ENCODE assay signal across 18 cellular contexts in the genomic region with DNA sequence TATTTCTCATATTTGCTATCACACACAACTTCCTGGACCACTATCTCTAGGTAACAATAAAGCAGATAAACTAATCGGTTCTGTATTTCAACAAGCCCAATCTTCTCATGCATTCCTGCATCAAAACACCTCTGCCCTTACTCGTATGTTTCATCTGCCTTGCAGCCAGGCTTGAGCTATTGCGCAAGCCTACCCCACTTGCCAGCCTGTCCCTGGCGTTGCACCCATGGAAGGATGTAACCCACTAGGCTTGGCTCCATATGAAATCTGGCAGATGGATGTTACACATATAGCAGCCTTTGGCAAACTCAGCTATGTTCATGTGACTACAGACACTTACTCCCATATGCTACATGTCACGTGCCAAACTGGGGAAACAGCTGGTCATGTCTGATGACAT. TPM values are rescaled to one million over a fixed set of nuclear protein-coding genes. Genes with fewer than 3 reads are reported as not detected.
DNase-seq lines count a peak whose midpoint lies in the region; ATAC-seq, FAIRE-seq and TF ChIP-seq lines count a peak whose summit lies in the region.
"Had no signal": no experiment of that assay in that cellular context is flagged by ENCODE, and none has a peak within 500 bp of the region (broad histone marks: within the 10 kb centered on the region; RNA-seq: fewer than 3 reads in every experiment).

No MANE protein-coding gene starts in this region.

- CTCF ChIA-PET in A549 (lab: Yijun Ruan, JAX) = no interaction called here

- no peak for TF ChIP-seq EP300 in A549 (IDR thresholded peaks at IDR 0.05)

- H3K36me3 Mint-ChIP-seq in glutamatergic neuron (ENCODE audit: unreplicated experiment) (peaks cover 32% of the 10 kb centered on the region), natural killer cell (peaks cover 41% of the 10 kb centered on the region)

- POLR2A ChIA-PET in A549 (lab: Yijun Ruan, JAX) = no interaction called here

- peak overlapping the region; percentile 53 for H3K27ac Mint-ChIP-seq in glutamatergic neuron (ENCODE audit: unreplicated experiment)
- no peak overlapping the region for H3K27ac Mint-ChIP-seq in natural killer cell
- H3K27ac Mint-ChIP-seq: CD4-positive, CD25-positive, alpha-beta regulatory T cell; HFFc6 had no signal

- no peak for TF ChIP-seq CTCF in A549 (IDR thresholded peaks at IDR 0.05)
- TF ChIP-seq CTCF in glutamatergic neuron (IDR thresholded peaks at IDR 0.05; ENCODE audit: partially characterized antibody, unreplicated experiment) = no peak
- no peak for TF ChIP-seq CTCF in natural killer cell (IDR thresholded peaks at IDR 0.05)
- TF ChIP-seq CTCF in BE2C (IDR thresholded peaks at IDR 0.05; ENCODE audit: low read depth, low read length) = no peak

- no peaks in the 10 kb centered on the region for H3K27me3 ChIP-seq in BE2C
- H3K27me3 ChIP-seq: BLaER1 treated with 17β-estradiol and CSF1 and Interleukin-3, amounts not matched to agents 10 nM and 100 nM had no signal

- no peaks in the 10 kb centered on the region for H3K4me1 ChIP-seq in A549
- no peaks in the 10 kb centered on the region for H3K4me1 ChIP-seq in BE2C

- H3K27ac ChIP-seq in A549 = no peak overlapping the region
- H3K27ac ChIP-seq: BLaER1 treated with 17β-estradiol and CSF1 and Interleukin-3, amounts not matched to agents 10 nM and 100 nM had no signal

- H3K36me3 ChIP-seq in BE2C = no peaks in the 10 kb centered on the region

- H3K4me2 ChIP-seq in A549 = no peak overlapping the region

- H3K4me3 Mint-ChIP-seq in glutamatergic neuron (ENCODE audit: unreplicated experiment) (no peak overlapping the region), natural killer cell (no peak overlapping the region)
- H3K4me3 Mint-ChIP-seq: CD4-positive, CD25-positive, alpha-beta regulatory T cell; HFFc6 had no signal

- H3K9me3 ChIP-seq in A549 (peaks cover 89% of the 10 kb centered on the region), BE2C (no peaks in the 10 kb centered on the region)

- no peak for TF ChIP-seq RAD21 in A549 (conservative IDR thresholded peaks at IDR 0.05 in 1 of 2, IDR thresholded peaks at IDR 0.05 in 1 of 2)

- intact Hi-C loops in natural killer cell (cut with micrococcal nuclease) = loop anchor here (5.0 kb wide), 1 partner anchor 37 kb away; no protein-coding TSS in a partner anchor

- WGBS in A549 (ENCODE audit: missing lambda C conversion rate) = 64% methylated on average over 5 of the region's 5 CpGs

- peaks cover 11% of the 10 kb centered on the region for H3K9me3 Mint-ChIP-seq in glutamatergic neuron (ENCODE audit: unreplicated experiment)
- H3K9me3 Mint-ChIP-seq in natural killer cell = peaks cover 12 to 24% of the 10 kb centered on the region in 2 donors

- no peaks in the 10 kb centered on the region for H3K4me1 Mint-ChIP-seq in glutamatergic neuron (ENCODE audit: low read depth, unreplicated experiment)
- no peaks in the 10 kb centered on the region for H3K4me1 Mint-ChIP-seq in natural killer cell
- H3K4me1 Mint-ChIP-seq: CD4-positive, CD25-positive, alpha-beta regulatory T cell had no signal

- H3K27me3 Mint-ChIP-seq in glutamatergic neuron (ENCODE audit: unreplicated experiment) (peaks cover 3% of the 10 kb centered on the region), natural killer cell (ENCODE audit: low read depth in 2 of 2) (no peaks in the 10 kb centered on the region)
- H3K27me3 Mint-ChIP-seq: CD4-positive, CD25-positive, alpha-beta regulatory T cell had no signal

- ATAC-seq in A549 (no peak), natural killer cell (no peak)

- no peak for TF ChIP-seq POLR2A in A549 (IDR thresholded peaks at IDR 0.05; ENCODE audit: low read length)

- H3K4me3 ChIP-seq in A549 = no peak overlapping the region
- no peak overlapping the region for H3K4me3 ChIP-seq in BE2C (ENCODE audit: low read depth, low read length)

- no peak for FAIRE-seq in A549 (lab: Jason Lieb, UNC)
- FAIRE-seq: GM12892, GM19239, HTR-8/SVneo had no signal

- DNase-seq in A549 (ENCODE audit: low read depth in 1 of 2, low spot score in 1 of 2) = no peak
- peak; percentile 39 for DNase-seq in Ammon's horn (ENCODE audit: low spot score)
- DNase-seq in NCI-H1694 treated with DMSO at 0.1 percent for 48 hours (lab: John Stamatoyannopoulos, UW) = peak; percentile 6
- no peak for DNase-seq in glutamatergic neuron
- no peak for DNase-seq in natural killer cell
- no peak for DNase-seq in DMS153 (lab: John Stamatoyannopoulos, UW)
- no peak for DNase-seq in BE2C
- DNase-seq: Calu3; CD4-positive, CD25-positive, alpha-beta regulatory T cell; DND-41; GDM1; HCEC 1CT; HFFc6; KBM-7 had no signal

TF ChIP-seq in A549, 52 proteins besides CTCF, POLR2A, EP300 and RAD21:
- TF ChIP-seq NFE2L2 (conservative IDR thresholded peaks at IDR 0.05; ENCODE audit: low read length) (no peak), CEBPB (IDR thresholded peaks at IDR 0.05) (peak; percentile 48 to 49; a peak in 3 of 4 replicates), HOXB13 (CRISPR knock-in tag; IDR thresholded peaks at IDR 0.05; ENCODE audit: low read depth) (no peak)
- TF ChIP-seq, protein P1, sequence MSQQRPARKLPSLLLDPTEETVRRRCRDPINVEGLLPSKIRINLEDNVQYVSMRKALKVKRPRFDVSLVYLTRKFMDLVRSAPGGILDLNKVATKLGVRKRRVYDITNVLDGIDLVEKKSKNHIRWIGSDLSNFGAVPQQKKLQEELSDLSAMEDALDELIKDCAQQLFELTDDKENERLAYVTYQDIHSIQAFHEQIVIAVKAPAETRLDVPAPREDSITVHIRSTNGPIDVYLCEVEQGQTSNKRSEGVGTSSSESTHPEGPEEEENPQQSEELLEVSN (IDR thresholded peaks at IDR 0.05; ENCODE audit: borderline replicate concordance, low read depth) = no peak

RNA-seq across cellular contexts. Expression of a gene that starts 11.9 kb away (rescaled TPM):
- polyA plus RNA-seq in A549 (2011; rRNA removed) (3.7 and 3.9 TPM in 2 replicates), A549 (2017; fragmentation: RNase III; extraction: RNeasy Plus Mini Kit Qiagen cat#74134 plus additional on column Dnase treatment) (1.7 to 1.8 TPM (median 1.8 TPM) in 3 replicates)
- 0.75 and 0.88 TPM in 2 replicates for polyA plus RNA-seq in A549 (2012; cell fraction: cytosol; rRNA removed)
- 0.86 TPM in 2 replicates for polyA plus RNA-seq in A549 (2012; cell fraction: nucleus; rRNA removed)
- polyA minus RNA-seq in A549 (2011; rRNA and poly(A)+ RNA removed) = 3.6 and 4.3 TPM in 2 replicates
- total RNA-seq in glutamatergic neuron (ENCODE audit: unreplicated experiment) (10.8 TPM), natural killer cell (10 to 100 TPM in 1 of 3 donors, 1 to 10 TPM in 2; 7.1 to 12.1 (median 8.6) TPM)
- 7.8 TPM for polyA plus RNA-seq in BE2C (2012; ENCODE audit: insufficient read depth, insufficient read length, low read depth)

RNA-seq across cellular contexts. Expression of a gene that starts 15.5 kb away (rescaled TPM):
- 8.4 and 9.2 TPM in 2 replicates for polyA plus RNA-seq in A549 (2011; rRNA removed)
- polyA plus RNA-seq in A549 (2012; cell fraction: cytosol; rRNA removed) = 4.0 and 5.1 TPM in 2 replicates
- polyA plus RNA-seq in A549 (2012; cell fraction: nucleus; rRNA removed) = 7.2 and 12.2 TPM in 2 replicates
- polyA plus RNA-seq in A549 (2017; fragmentation: RNase III; extraction: RNeasy Plus Mini Kit Qiagen cat#74134 plus additional on column Dnase treatment) = 6.0 to 6.4 TPM (median 6.1 TPM) in 3 replicates
- polyA minus RNA-seq in A549 (2011; rRNA and poly(A)+ RNA removed) = 10.9 and 12.9 TPM in 2 replicates
- 13.9 TPM for total RNA-seq in glutamatergic neuron (ENCODE audit: unreplicated experiment)
- total RNA-seq in natural killer cell = 10 to 100 TPM in 2 of 3 donors, 1 to 10 TPM in 1; 4.3 to 10.2 (median 10.2) TPM
- 4.7 TPM for polyA plus RNA-seq in BE2C (2012; ENCODE audit: insufficient read depth, insufficient read length, low read depth)

RNA-seq across cellular contexts. Expression of a gene that starts 27.7 kb away (rescaled TPM):
- polyA plus RNA-seq in A549 (2011; rRNA removed) = 11.8 and 12.1 TPM in 2 replicates
- 4.7 and 6.9 TPM in 2 replicates for polyA plus RNA-seq in A549 (2012; cell fraction: cytosol; rRNA removed)
- 7.6 and 8.6 TPM in 2 replicates for polyA plus RNA-seq in A549 (2012; cell fraction: nucleus; rRNA removed)
- polyA plus RNA-seq in A549 (2017; fragmentation: RNase III; extraction: RNeasy Plus Mini Kit Qiagen cat#74134 plus additional on column Dnase treatment) = 8.0 to 9.0 TPM (median 8.2 TPM) in 3 replicates
- 9.6 and 10.1 TPM in 2 replicates for polyA minus RNA-seq in A549 (2011; rRNA and poly(A)+ RNA removed)
- 17.7 TPM for total RNA-seq in glutamatergic neuron (ENCODE audit: unreplicated experiment)
- total RNA-seq in natural killer cell = 10 to 100 TPM in 1 of 3 donors, 1 to 10 TPM in 2; 5.9 to 11.3 (median 8.5) TPM
- polyA plus RNA-seq in BE2C (2012; ENCODE audit: insufficient read depth, insufficient read length, low read depth) = 7.7 TPM

RNA-seq across cellular contexts. Expression of a gene that starts 37.9 kb away (rescaled TPM):
- polyA plus RNA-seq in A549 (2011; rRNA removed) = 3.2 and 3.6 TPM in 2 replicates
- polyA plus RNA-seq in A549 (2012; cell fraction: cytosol; rRNA removed) = 0.57 and 0.89 TPM in 2 replicates
- polyA plus RNA-seq in A549 (2012; cell fraction: nucleus; rRNA removed) = 0.48 and 0.58 TPM in 2 replicates
- polyA plus RNA-seq in A549 (2017; fragmentation: RNase III; extraction: RNeasy Plus Mini Kit Qiagen cat#74134 plus additional on column Dnase treatment) = 2.0 to 2.3 TPM (median 2.3 TPM) in 3 replicates
- 5.1 and 6.9 TPM in 2 replicates for polyA minus RNA-seq in A549 (2011; rRNA and poly(A)+ RNA removed)
- total RNA-seq in glutamatergic neuron (ENCODE audit: unreplicated experiment) = 33.2 TPM
- 1 to 10 TPM; 1.3 to 3.5 (median 1.4) TPM for total RNA-seq in natural killer cell
- polyA plus RNA-seq in BE2C (2012; ENCODE audit: insufficient read depth, insufficient read length, low read depth) = 5.3 TPM

RNA-seq across cellular contexts. Expression of a gene that starts 44.4 kb away (rescaled TPM):
- polyA plus RNA-seq in A549 (2011; rRNA removed) (8.7 and 9.2 TPM in 2 replicates), A549 (2017; fragmentation: RNase III; extraction: RNeasy Plus Mini Kit Qiagen cat#74134 plus additional on column Dnase treatment) (4.7 to 5.3 TPM (median 5.2 TPM) in 3 replicates)
- polyA plus RNA-seq in A549 (2012; cell fraction: cytosol; rRNA removed) = 3.1 and 3.7 TPM in 2 replicates
- polyA plus RNA-seq in A549 (2012; cell fraction: nucleus; rRNA removed) = 3.7 and 5.6 TPM in 2 replicates
- 12.3 and 14.8 TPM in 2 replicates for polyA minus RNA-seq in A549 (2011; rRNA and poly(A)+ RNA removed)
- total RNA-seq in glutamatergic neuron (ENCODE audit: unreplicated experiment) (12.9 TPM), natural killer cell (10 to 100 TPM; 11.2 to 12.5 (median 12.1) TPM)
- 6.9 TPM for polyA plus RNA-seq in BE2C (2012; ENCODE audit: insufficient read depth, insufficient read length, low read depth)

Comparison
In these comparisons a context has a peak if more than half of its experiments do, and no peak if none do; other contexts are left out.
1. DNase-seq: peak in Ammon's horn (single experiment) and NCI-H1694 treated with DMSO at 0.1 percent for 48 hours (single experiment); none in A549 (0 of 2), glutamatergic neuron (single experiment), natural killer cell (single experiment), DMS153 (single experiment) and BE2C (single experiment).